In genomic region chr19:44604241-44604640, GRCh38 we compare ENCODE assay signal across 25 cellular contexts. TPM values are rescaled to one million over a fixed set of nuclear protein-coding genes. Genes with fewer than 3 reads are reported as not detected.
"Had no signal": no experiment of that assay in that cellular context is flagged by ENCODE, and none has a peak within 500 bp of the region (broad histone marks: within the 10 kb centered on the region; RNA-seq: fewer than 3 reads in every experiment).

No MANE protein-coding gene starts in this region.

- H3K4me1 Mint-ChIP-seq: central memory CD8-positive, alpha-beta T cell; T-helper 17 cell had no signal

- FAIRE-seq: colon, kidney had no signal

- DNase-seq: activated CD4-positive, alpha-beta memory T cell treated with anti-CD3 and anti-CD28 coated beads for 36 hours; activated CD4-positive, alpha-beta T cell treated with anti-CD3 and anti-CD28 coated beads for 4 hours; activated CD4-positive, CD25-positive, alpha-beta regulatory T cell; activated naive CD4-positive, alpha-beta T cell treated with Interleukin-2 at 50 U/mL for 16 hours; activated naive CD8-positive, alpha-beta T cell treated with anti-CD3 and anti-CD28 coated beads for 36 hours; activated T-cell treated with anti-CD3 and anti-CD28 coated beads, Interleukin-2, amount 50 U/mL, for 48 hours; effector memory CD4-positive, alpha-beta T cell; esophagus squamous epithelium; heart left ventricle; kidney; left lung; mammary epithelial cell; natural killer cell; retina; stimulated activated CD4-positive, alpha-beta T cell treated with anti-CD3 and anti-CD28 coated beads, Interleukin-4, amount 100 ng/mL, for 24 hours; stimulated activated naive CD4-positive, alpha-beta T cell treated with Interleukin-2 at 50 U/mL for 16 hours; T-helper 17 cell had no signal

- H3K4me3 Mint-ChIP-seq: activated CD4-positive, alpha-beta memory T cell treated with anti-CD3 and anti-CD28 coated beads for 36 hours; activated naive CD8-positive, alpha-beta T cell treated with anti-CD3 and anti-CD28 coated beads for 36 hours; central memory CD8-positive, alpha-beta T cell; mesothelial cell of epicardium; natural killer cell; T-helper 17 cell; type B pancreatic cell had no signal

- H3K36me3 Mint-ChIP-seq: activated CD4-positive, alpha-beta memory T cell treated with anti-CD3 and anti-CD28 coated beads for 36 hours; activated naive CD8-positive, alpha-beta T cell treated with anti-CD3 and anti-CD28 coated beads for 36 hours; mesothelial cell of epicardium; natural killer cell; type B pancreatic cell had no signal

- H3K27me3 Mint-ChIP-seq: activated naive CD8-positive, alpha-beta T cell treated with anti-CD3 and anti-CD28 coated beads for 36 hours had no signal

- H3K9me3 Mint-ChIP-seq: activated CD4-positive, alpha-beta memory T cell treated with anti-CD3 and anti-CD28 coated beads for 36 hours; mesothelial cell of epicardium; type B pancreatic cell had no signal

- H3K36me3 ChIP-seq: breast epithelium, esophagus squamous epithelium, heart left ventricle, left lung, thoracic aorta had no signal

- H3K27ac Mint-ChIP-seq: activated CD4-positive, alpha-beta memory T cell treated with anti-CD3 and anti-CD28 coated beads for 36 hours; activated naive CD8-positive, alpha-beta T cell treated with anti-CD3 and anti-CD28 coated beads for 36 hours; mesothelial cell of epicardium; natural killer cell; T-helper 17 cell; type B pancreatic cell had no signal

- H3K27ac ChIP-seq: breast epithelium had no signal

- H3K9me3 ChIP-seq: breast epithelium, esophagus squamous epithelium, heart left ventricle, left lung, thoracic aorta had no signal

- H3K4me1 ChIP-seq: breast epithelium had no signal

- ATAC-seq: natural killer cell, T-helper 17 cell had no signal

- H3K4me3 ChIP-seq: breast epithelium, esophagus squamous epithelium, heart left ventricle, left lung, thoracic aorta had no signal

- H3K27me3 ChIP-seq: heart left ventricle, left lung had no signal

RNA-seq across cellular contexts. Expression of gene IGSF23, which starts 9.1 kb away (rescaled TPM):
- total RNA-seq: activated CD4-positive, alpha-beta memory T cell treated with anti-CD3 and anti-CD28 coated beads for 36 hours; activated naive CD8-positive, alpha-beta T cell treated with anti-CD3 and anti-CD28 coated beads for 36 hours; breast epithelium; esophagus squamous epithelium; kidney; left lung; mammary epithelial cell; mesothelial cell of epicardium; natural killer cell; osteoblast; posterior vena cava; T-helper 17 cell; thoracic aorta had no signal
- polyA plus RNA-seq: mammary epithelial cell had no signal
